ENCODE assay signal across 13 cellular contexts in the genomic region with DNA sequence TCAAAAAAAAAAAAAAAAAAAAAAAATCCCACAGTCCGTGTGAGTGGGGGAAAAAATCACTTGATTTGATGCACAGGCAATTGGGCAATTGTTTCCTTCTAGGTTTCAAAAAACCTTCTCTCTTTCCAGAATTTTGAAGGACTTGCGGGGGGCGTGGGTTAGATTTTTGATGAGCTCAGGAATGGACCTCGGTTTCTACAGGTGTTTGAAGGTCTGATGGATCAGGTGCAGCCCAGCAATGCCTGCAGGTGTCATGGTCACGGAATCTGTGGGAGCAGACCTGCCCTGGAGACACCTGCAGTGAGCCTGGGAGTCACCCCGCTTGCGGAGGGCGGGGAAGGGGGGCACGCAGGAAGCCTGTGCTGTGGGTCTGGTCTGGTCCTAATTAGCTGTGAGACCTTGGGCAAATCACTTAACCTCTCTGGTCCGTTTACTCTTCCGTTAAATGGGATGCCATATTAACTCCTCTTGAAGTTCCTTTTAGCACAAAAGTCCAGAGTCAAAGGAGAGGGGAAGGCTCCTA.
DNase-seq lines count a peak whose midpoint lies in the region; ATAC-seq and TF ChIP-seq lines count a peak whose summit lies in the region.
"Had no signal": no experiment of that assay in that cellular context is flagged by ENCODE, and none has a peak within 500 bp of the region (broad histone marks: within the 10 kb centered on the region; RNA-seq: fewer than 3 reads in every experiment).

No MANE protein-coding gene starts in this region.

- WGBS in endodermal cell (ENCODE audit: insufficient coverage in 1 of 2, insufficient read length in 1 of 2), 2 experiments, result 74 to 79% methylated on average over 9 to 11 of the region's 11 CpGs
- WGBS in tibial nerve, 2 donors, result 57 to 61% methylated on average over 11 of the region's 11 CpGs

- H3K27ac Mint-ChIP-seq in CD8-positive, alpha-beta T cell, result no peak overlapping the region
- no peak overlapping the region for H3K27ac Mint-ChIP-seq in endodermal cell
- H3K27ac Mint-ChIP-seq: activated naive CD4-positive, alpha-beta T cell treated with anti-CD3 and anti-CD28 coated beads, Interleukin-2, amount 50 U/mL, for 72 hours; activated T-helper 2 cell treated with anti-CD3 and anti-CD28 coated beads, Interferon-gamma antibody, Interleukin-2, Interleukin-4, amounts not matched to agents 10 μg/mL and 5 μg/mL and 100 μg/mL, durations not matched to agents 14 hours and 24 hours and 36 hours; stimulated activated naive B cell treated with anti-CD40 and anti-IgM and Interleukin-4, amounts not matched to agents 10 μg/mL and 1 μg/mL and 100 μg/mL, for 72 hours had no signal

- H3K9me3 ChIP-seq in CD8-positive, alpha-beta T cell (ENCODE audit: low read length), result no peaks in the 10 kb centered on the region
- H3K9me3 ChIP-seq in OCI-LY7 (ENCODE audit: low read length) (no peaks in the 10 kb centered on the region), endodermal cell (ENCODE audit: control insufficient read depth, low read length) (no peaks in the 10 kb centered on the region), parathyroid adenoma (ENCODE audit: control insufficient read depth, low read length) (no peaks in the 10 kb centered on the region), tibial nerve (no peaks in the 10 kb centered on the region)
- H3K9me3 ChIP-seq: suprapubic skin had no signal

- no peaks in the 10 kb centered on the region for H3K4me1 ChIP-seq in CD8-positive, alpha-beta T cell (ENCODE audit: insufficient read depth, low read length)
- H3K4me1 ChIP-seq in OCI-LY7 (ENCODE audit: insufficient read depth, low read length, poor library complexity, severe bottlenecking) (no peaks in the 10 kb centered on the region), endodermal cell (ENCODE audit: control insufficient read depth, insufficient read depth, low read length) (no peaks in the 10 kb centered on the region), parathyroid adenoma (peaks cover 4% of the 10 kb centered on the region), tibial nerve (peaks cover 0 to 4% (median 0%) of the 10 kb centered on the region in 4 donors)
- H3K4me1 ChIP-seq: suprapubic skin had no signal

- no peak overlapping the region for H3K9ac ChIP-seq in endodermal cell (ENCODE audit: extremely low read depth, low read length, poor library complexity, severe bottlenecking)
- H3K9ac ChIP-seq in parathyroid adenoma, result no peak overlapping the region

- POLR2A ChIA-PET in CD8-positive, alpha-beta T cell (lab: Charles Lee), result no interaction called here
- POLR2A ChIA-PET in OCI-LY7 (lab: Charles Lee), result interaction anchor here (0.7 kb wide), 1 partner anchor 75 kb away, joined by 7 read pairs; no protein-coding TSS in a partner anchor

- H3K4me2 ChIP-seq in OCI-LY7 (ENCODE audit: low read length) (no peak overlapping the region), parathyroid adenoma (ENCODE audit: low read length) (no peak overlapping the region)

- no peaks in the 10 kb centered on the region for H3K79me2 ChIP-seq in OCI-LY7 (ENCODE audit: insufficient read depth, low read depth, low read length)
- H3K79me2 ChIP-seq in parathyroid adenoma, result no peaks in the 10 kb centered on the region

- peak; percentile 18 for TF ChIP-seq CTCF in CD8-positive, alpha-beta T cell (IDR thresholded peaks at IDR 0.05)
- peak; percentile 32; the same call in 1 of the 2 replicates for TF ChIP-seq CTCF in OCI-LY7 (conservative IDR thresholded peaks at IDR 0.05; ENCODE audit: low read length)
- peak; percentile 9 for TF ChIP-seq CTCF in endodermal cell (conservative IDR thresholded peaks at IDR 0.05)
- TF ChIP-seq CTCF in parathyroid adenoma (IDR thresholded peaks at IDR 0.05), result peak; percentile 3
- no peak for TF ChIP-seq CTCF in tibial nerve (IDR thresholded peaks at IDR 0.05)

- H3K9me2 ChIP-seq in OCI-LY7 (ENCODE audit: insufficient read depth, low read length), result no peaks in the 10 kb centered on the region

- no peaks in the 10 kb centered on the region for H3K27me3 ChIP-seq in CD8-positive, alpha-beta T cell (ENCODE audit: insufficient read depth, low read length)
- no peaks in the 10 kb centered on the region for H3K27me3 ChIP-seq in endodermal cell (ENCODE audit: control insufficient read depth, insufficient read depth, low read length, poor library complexity, severe bottlenecking)
- H3K27me3 ChIP-seq in parathyroid adenoma (ENCODE audit: control insufficient read depth, insufficient read depth, low read length), result no peaks in the 10 kb centered on the region
- H3K27me3 ChIP-seq in tibial nerve, result peaks cover 0 to 38% of the 10 kb centered on the region in 2 donors

- DNase-seq in CD8-positive, alpha-beta T cell, result no peak
- DNase-seq in OCI-LY7 (ENCODE audit: low spot score) (no peak), endodermal cell (no peak), tibial nerve (ENCODE audit: low spot score in 2 of 2) (no peak), NCI-H2196 (lab: John Stamatoyannopoulos, UW; ENCODE audit: unreplicated experiment) (no peak)
- DNase-seq: NCI-H187 had no signal

- H3K4me1 Mint-ChIP-seq in CD8-positive, alpha-beta T cell (ENCODE audit: low read depth), result no peaks in the 10 kb centered on the region
- H3K4me1 Mint-ChIP-seq in endodermal cell, result peaks cover 12% of the 10 kb centered on the region
- H3K4me1 Mint-ChIP-seq: stimulated activated naive B cell treated with anti-CD40 and anti-IgM and Interleukin-4, amounts not matched to agents 10 μg/mL and 1 μg/mL and 100 μg/mL, for 72 hours had no signal

- H3K27ac ChIP-seq in CD8-positive, alpha-beta T cell (ENCODE audit: low read depth, low read length), result no peak overlapping the region
- H3K27ac ChIP-seq in OCI-LY7 (ENCODE audit: low read depth, low read length, poor library complexity, severe bottlenecking) (no peak overlapping the region), endodermal cell (ENCODE audit: low read depth, low read length) (no peak overlapping the region), parathyroid adenoma (no peak overlapping the region), tibial nerve (no peak overlapping the region)
- H3K27ac ChIP-seq: dorsolateral prefrontal cortex, suprapubic skin had no signal

- no peaks in the 10 kb centered on the region for H3K36me3 Mint-ChIP-seq in CD8-positive, alpha-beta T cell
- no peaks in the 10 kb centered on the region for H3K36me3 Mint-ChIP-seq in endodermal cell (ENCODE audit: low read depth)
- H3K36me3 Mint-ChIP-seq: activated naive CD4-positive, alpha-beta T cell treated with anti-CD3 and anti-CD28 coated beads, Interleukin-2, amount 50 U/mL, for 72 hours; stimulated activated naive B cell treated with anti-CD40 and anti-IgM and Interleukin-4, amounts not matched to agents 10 μg/mL and 1 μg/mL and 100 μg/mL, for 72 hours had no signal

- ATAC-seq in CD8-positive, alpha-beta T cell, result no peak
- ATAC-seq in GM18868 (IDR thresholded peaks at IDR 0.05; ENCODE audit: unreplicated experiment), result no peak

- H2AFZ ChIP-seq in OCI-LY7 (ENCODE audit: low read length) (no peak overlapping the region), parathyroid adenoma (no peak overlapping the region)

- no peaks in the 10 kb centered on the region for H4K20me1 ChIP-seq in OCI-LY7 (ENCODE audit: insufficient read depth, low read length)

- CTCF ChIA-PET in CD8-positive, alpha-beta T cell (lab: Charles Lee), result interaction anchor here (0.8 to 1.6 kb wide), 3 partner anchors 24 to 27 kb away, joined by 3 to 4 read pairs (median 4); no protein-coding TSS in a partner anchor
- CTCF ChIA-PET in OCI-LY7 (lab: Charles Lee; ENCODE audit: unreplicated experiment), result no interaction called here

- intact Hi-C loops in CD8-positive, alpha-beta T cell (cut with DNase I, micrococcal nuclease), result loop anchor here in 1 of 2 experiments (5.0 kb wide), 1 partner anchor 449 kb away; no protein-coding TSS in a partner anchor
- intact Hi-C loops in OCI-LY7 (cut with micrococcal nuclease; ENCODE audit: unreplicated experiment), result loop anchor here (5.0 kb wide), 1 partner anchor 449 kb away; no protein-coding TSS in a partner anchor

- H3K36me3 ChIP-seq in CD8-positive, alpha-beta T cell (ENCODE audit: insufficient read depth, low read length), result no peaks in the 10 kb centered on the region
- H3K36me3 ChIP-seq in OCI-LY7 (ENCODE audit: insufficient read depth, low read length) (no peaks in the 10 kb centered on the region), endodermal cell (ENCODE audit: control insufficient read depth, insufficient read depth, low read length) (no peaks in the 10 kb centered on the region), parathyroid adenoma (ENCODE audit: control insufficient read depth, insufficient read depth, low read length) (no peaks in the 10 kb centered on the region), tibial nerve (no peaks in the 10 kb centered on the region)
- H3K36me3 ChIP-seq: suprapubic skin had no signal

- peaks cover 31% of the 10 kb centered on the region for H3K27me3 Mint-ChIP-seq in CD8-positive, alpha-beta T cell (ENCODE audit: low read depth)
- no peaks in the 10 kb centered on the region for H3K27me3 Mint-ChIP-seq in endodermal cell (ENCODE audit: insufficient read depth)

- BruUV-seq in OCI-LY7 (replicated peaks; lab: Mats Ljungman, UMichigan), result no TSS peak

- no peak overlapping the region for H3K4me3 ChIP-seq in CD8-positive, alpha-beta T cell (ENCODE audit: low read depth, low read length)
- H3K4me3 ChIP-seq in OCI-LY7 (ENCODE audit: low read depth, low read length, poor library complexity, severe bottlenecking) (no peak overlapping the region), endodermal cell (ENCODE audit: low read length) (no peak overlapping the region), parathyroid adenoma (ENCODE audit: low read depth, low read length) (no peak overlapping the region), tibial nerve (no peak overlapping the region)
- H3K4me3 ChIP-seq: dorsolateral prefrontal cortex, suprapubic skin had no signal

- no peak overlapping the region for H3K4me3 Mint-ChIP-seq in CD8-positive, alpha-beta T cell
- H3K4me3 Mint-ChIP-seq in endodermal cell, result no peak overlapping the region
- H3K4me3 Mint-ChIP-seq: stimulated activated naive B cell treated with anti-CD40 and anti-IgM and Interleukin-4, amounts not matched to agents 10 μg/mL and 1 μg/mL and 100 μg/mL, for 72 hours had no signal

- H3K9me3 Mint-ChIP-seq in CD8-positive, alpha-beta T cell, result no peaks in the 10 kb centered on the region
- H3K9me3 Mint-ChIP-seq in endodermal cell, result no peaks in the 10 kb centered on the region
- H3K9me3 Mint-ChIP-seq: activated naive CD4-positive, alpha-beta T cell treated with anti-CD3 and anti-CD28 coated beads, Interleukin-2, amount 50 U/mL, for 72 hours; activated T-helper 2 cell treated with anti-CD3 and anti-CD28 coated beads, Interferon-gamma antibody, Interleukin-2, Interleukin-4, amounts not matched to agents 10 μg/mL and 5 μg/mL and 100 μg/mL, durations not matched to agents 14 hours and 24 hours and 36 hours; stimulated activated naive B cell treated with anti-CD40 and anti-IgM and Interleukin-4, amounts not matched to agents 10 μg/mL and 1 μg/mL and 100 μg/mL, for 72 hours had no signal

- TF ChIP-seq POLR2A in tibial nerve (IDR thresholded peaks at IDR 0.05), result no peak

- TF ChIP-seq EP300 in tibial nerve (IDR thresholded peaks at IDR 0.05), result no peak

Comparison
In these comparisons a context has a peak if more than half of its experiments do, and no peak if none do; other contexts are left out.
1. CTCF ChIP-seq: peak in CD8-positive, alpha-beta T cell (single experiment), OCI-LY7 (single experiment), endodermal cell (single experiment) and parathyroid adenoma (single experiment); none in tibial nerve (0 of 5).